24 cellular contexts compared by ENCODE assay signal in genomic region chrX:85815203-85815751, GRCh38.
"Had no signal": no experiment of that assay in that cellular context is flagged by ENCODE, and none has a peak within 500 bp of the region (broad histone marks: within the 10 kb centered on the region; RNA-seq: fewer than 3 reads in every experiment).

No MANE protein-coding gene starts in this region.

- H3K36me3 ChIP-seq: neural progenitor cell, ovary, right lobe of liver, sigmoid colon, stomach, thoracic aorta, thyroid gland, tibial nerve, upper lobe of left lung, uterus had no signal

- H3K79me2 ChIP-seq: parathyroid adenoma had no signal

- FAIRE-seq: small intestine had no signal

- H3K4me2 ChIP-seq: neural progenitor cell had no signal

- H3K9me3 ChIP-seq: ovary, right lobe of liver, thoracic aorta, thyroid gland had no signal

- H3K4me3 ChIP-seq: neural progenitor cell, ovary, psoas muscle, right lobe of liver, sigmoid colon, stomach, thoracic aorta, thyroid gland, tibial nerve, upper lobe of left lung, uterus had no signal

- H2AFZ ChIP-seq: neural progenitor cell, parathyroid adenoma had no signal

- DNase-seq: natural killer cell; occipital lobe; ovary; posterior cingulate gyrus; psoas muscle; right cardiac atrium; right lobe of liver; sigmoid colon; small intestine; stimulated activated CD4-positive, alpha-beta T cell treated with anti-CD3 and anti-CD28 coated beads, Interleukin-15, amount 100 ng/mL, for 24 hours; stimulated activated CD4-positive, alpha-beta T cell treated with anti-CD3 and anti-CD28 coated beads, Interleukin-2, amount 100 ng/mL, for 24 hours; stimulated activated CD4-positive, alpha-beta T cell treated with anti-CD3 and anti-CD28 coated beads, Interleukin-2, amount 100 ng/mL, for 48 hours; stimulated activated CD4-positive, alpha-beta T cell treated with anti-CD3 and anti-CD28 coated beads, Interleukin-4, amount 100 ng/mL, for 24 hours; stimulated activated naive B cell treated with anti-CD40 and anti-IgM and Interleukin-4, amounts not matched to agents 10 μg/mL and 1 μg/mL and 100 μg/mL, for 72 hours; stimulated activated naive CD4-positive, alpha-beta T cell treated with Interleukin-2 at 50 U/mL for 16 hours; stomach; thyroid gland; upper lobe of left lung; uterus had no signal

- H3K27me3 ChIP-seq: neural progenitor cell, ovary, right lobe of liver, sigmoid colon, stomach, thyroid gland, tibial nerve, upper lobe of left lung had no signal

- H3K9ac ChIP-seq: neural progenitor cell, parathyroid adenoma had no signal

- ATAC-seq: natural killer cell; psoas muscle; right cardiac atrium; right lobe of liver; stimulated activated effector memory CD8-positive, alpha-beta T cell treated with anti-CD3 and anti-CD28 coated beads, Interleukin-12 subunit alpha, Interleukin-12 subunit beta, amount 100 ng/mL, for 72 hours; stimulated activated naive B cell treated with anti-CD40 and anti-IgM and Interleukin-4, amounts not matched to agents 10 μg/mL and 1 μg/mL and 100 μg/mL, for 72 hours had no signal

- H3K27ac ChIP-seq: neural progenitor cell, ovary, parathyroid adenoma, psoas muscle, right lobe of liver, sigmoid colon, stomach, thoracic aorta, thyroid gland, tibial nerve, upper lobe of left lung, uterus had no signal

- H3K4me1 ChIP-seq: neural progenitor cell, parathyroid adenoma, psoas muscle, right lobe of liver, sigmoid colon, stomach, thyroid gland, tibial nerve, upper lobe of left lung, uterus had no signal
